29 cellular contexts compared by ENCODE assay signal in the genomic region with DNA sequence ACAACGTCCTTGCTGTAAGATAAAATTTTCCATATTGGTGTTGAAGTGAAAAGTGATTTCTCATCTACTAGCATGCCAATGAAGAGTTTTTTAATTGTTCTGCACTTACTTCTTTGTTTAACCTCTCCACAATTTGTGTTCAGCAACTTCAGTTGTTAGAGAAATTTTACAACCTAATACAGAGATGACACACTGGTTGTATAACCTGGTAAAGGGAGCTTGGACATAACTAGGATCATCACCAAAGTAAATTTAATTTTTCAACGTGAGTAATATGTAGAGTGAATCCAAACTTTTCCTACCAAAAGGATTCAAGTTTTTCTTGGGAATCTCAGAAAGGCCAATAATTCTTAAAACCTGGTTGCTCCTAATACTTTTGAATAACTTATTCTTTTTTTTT. TPM values are rescaled to one million over a fixed set of nuclear protein-coding genes. Genes with fewer than 3 reads are reported as not detected.
"Had no signal": no experiment of that assay in that cellular context is flagged by ENCODE, and none has a peak within 500 bp of the region (broad histone marks: within the 10 kb centered on the region; RNA-seq: fewer than 3 reads in every experiment).

No MANE protein-coding gene starts in this region.

- H3K27ac ChIP-seq: colonic mucosa, coronary artery, dorsolateral prefrontal cortex, epithelial cell of prostate, esophagus muscularis mucosa, esophagus squamous epithelium, foreskin keratinocyte, gastrocnemius medialis, gastroesophageal sphincter, heart left ventricle, heart right ventricle had no signal

- H3K36me3 ChIP-seq: colonic mucosa, gastrocnemius medialis had no signal

- H3K27me3 ChIP-seq: colonic mucosa, dorsolateral prefrontal cortex, esophagus muscularis mucosa, esophagus squamous epithelium, foreskin keratinocyte, gastrocnemius medialis, gastroesophageal sphincter, heart left ventricle, heart right ventricle had no signal

- H3K4me1 ChIP-seq: colonic mucosa, esophagus muscularis mucosa, esophagus squamous epithelium, foreskin keratinocyte, gastrocnemius medialis, gastroesophageal sphincter, heart left ventricle, heart right ventricle had no signal

- FAIRE-seq: endothelial cell of umbilical vein had no signal

- H3K27me3 Mint-ChIP-seq: dendritic cell treated with granulocyte-macrophage colony-stimulating factor and Interleukin-4, amounts not matched to agents 40 ng/mL and 50 ng/mL, for 4 days; effector memory CD8-positive, alpha-beta T cell had no signal

- DNase-seq: colonic mucosa; cortex of kidney; dermis blood vessel endothelial cell; dorsolateral prefrontal cortex; effector CD4-positive, alpha-beta T cell; effector CD8-positive, alpha-beta T cell; effector memory CD4-positive, alpha-beta T cell; effector memory CD8-positive, alpha-beta T cell; endodermal cell; erythroblast; esophagus squamous epithelium; foreskin fibroblast; foreskin keratinocyte; foreskin melanocyte; gastrocnemius medialis; glutamatergic neuron; head of caudate nucleus; heart left ventricle; heart right ventricle had no signal

- H3K9me3 ChIP-seq: colonic mucosa, gastrocnemius medialis had no signal

- H3K4me3 ChIP-seq: colonic mucosa, coronary artery, dorsolateral prefrontal cortex, esophagus muscularis mucosa, esophagus squamous epithelium, gastrocnemius medialis, gastroesophageal sphincter, heart left ventricle, heart right ventricle had no signal

- H3K4me3 Mint-ChIP-seq: dendritic cell treated with granulocyte-macrophage colony-stimulating factor and Interleukin-4, amounts not matched to agents 40 ng/mL and 50 ng/mL, for 4 days; effector memory CD8-positive, alpha-beta T cell; endodermal cell had no signal

- H3K4me1 Mint-ChIP-seq: endodermal cell had no signal

- H3K27ac Mint-ChIP-seq: dendritic cell treated with granulocyte-macrophage colony-stimulating factor and Interleukin-4, amounts not matched to agents 40 ng/mL and 50 ng/mL, for 4 days; effector memory CD8-positive, alpha-beta T cell; endodermal cell had no signal

- ATAC-seq: effector memory CD8-positive, alpha-beta T cell; esophagus mucosa; foreskin keratinocyte; gastrocnemius medialis; gastroesophageal sphincter; heart left ventricle; heart right ventricle had no signal

RNA-seq across cellular contexts. Expression of gene TAS2R43, which starts 13.4 kb away (rescaled TPM):
- total RNA-seq: epithelial cell of proximal tubule had no signal
- polyA plus RNA-seq: esophagus, fibroblast of lung, foreskin keratinocyte, heart left ventricle, heart right ventricle had no signal

RNA-seq across cellular contexts. Expression of gene TAS2R30, which starts 28.9 kb away (rescaled TPM):
- polyA plus RNA-seq: foreskin keratinocyte, heart right ventricle had no signal

RNA-seq across cellular contexts. Expression of gene TAS2R46, which starts 43.5 kb away (rescaled TPM):
- polyA plus RNA-seq: esophagus, fibroblast of lung, foreskin keratinocyte, heart left ventricle, heart right ventricle had no signal
